ENCODE assay signal across 13 cellular contexts in the genomic region with DNA sequence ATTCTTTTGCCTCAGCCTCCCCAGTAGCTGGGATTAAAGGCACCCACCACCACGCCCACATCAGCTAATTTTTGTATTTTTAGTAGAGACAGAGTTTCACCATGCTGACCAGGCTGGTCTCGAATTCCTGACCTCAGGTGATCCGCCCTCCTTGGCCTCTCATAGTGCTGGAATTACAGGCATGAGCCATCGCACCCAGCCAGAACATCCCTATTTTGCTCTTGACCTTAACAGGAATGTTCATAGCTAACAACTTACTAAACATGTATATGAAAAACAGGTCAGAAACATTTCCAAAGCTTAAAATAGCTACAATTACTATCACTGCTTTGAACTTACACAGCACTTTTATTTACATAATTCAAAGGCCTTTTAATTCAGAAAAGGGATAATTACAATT. TPM values are rescaled to one million over a fixed set of nuclear protein-coding genes. Genes with fewer than 3 reads are reported as not detected.
DNase-seq lines count a peak whose midpoint lies in the region; ATAC-seq and TF ChIP-seq lines count a peak whose summit lies in the region.
"Had no signal": no experiment of that assay in that cellular context is flagged by ENCODE, and none has a peak within 500 bp of the region (broad histone marks: within the 10 kb centered on the region; RNA-seq: fewer than 3 reads in every experiment).

No MANE protein-coding gene starts in this region.

- H3K9me3 ChIP-seq in trophoblast cell (ENCODE audit: insufficient read depth, low read depth, low read length): no peaks in the 10 kb centered on the region
- H3K9me3 ChIP-seq: tibial nerve had no signal

- no peak overlapping the region for H3K18ac ChIP-seq in trophoblast cell (ENCODE audit: low read length)

- H4K91ac ChIP-seq in trophoblast cell (ENCODE audit: low read depth, low read length): no peak overlapping the region

- H3K4me2 ChIP-seq in trophoblast cell (ENCODE audit: low read length): no peak overlapping the region

- H3K4me1 ChIP-seq in trophoblast cell (ENCODE audit: control insufficient read depth in 1 of 2, insufficient read depth in 2 of 2, low read length in 2 of 2): peaks cover 0 to 2% of the 10 kb centered on the region in 2 experiments
- H3K4me1 ChIP-seq: tibial nerve had no signal

- H2AFZ ChIP-seq in trophoblast cell (ENCODE audit: insufficient read depth, low read length, poor library complexity): no peak overlapping the region

- no peak overlapping the region for H3K23ac ChIP-seq in trophoblast cell (ENCODE audit: low read length)

- no peaks in the 10 kb centered on the region for H3K79me1 ChIP-seq in trophoblast cell (ENCODE audit: low read length)

- no peak overlapping the region for H3K14ac ChIP-seq in trophoblast cell (ENCODE audit: low read length)

- WGBS in trophoblast cell (ENCODE audit: extremely low coverage, insufficient coverage, insufficient read length): no CpG with 5 or more reads among the region's 4 CpGs

- no peak overlapping the region for H3K4ac ChIP-seq in trophoblast cell (ENCODE audit: low read depth, low read length)

- no peak for TF ChIP-seq CTCF in fibroblast of pulmonary artery (IDR thresholded peaks at IDR 0.05; ENCODE audit: low read length, missing control alignments)

- no peak overlapping the region for H4K12ac ChIP-seq in trophoblast cell (ENCODE audit: low read depth, low read length)

- H3K4me3 ChIP-seq in fibroblast of pulmonary artery (replicated peaks; ENCODE audit: low read depth, low read length): no peak overlapping the region
- no peak overlapping the region for H3K4me3 ChIP-seq in trophoblast cell (ENCODE audit: low read depth, low read length)
- H3K4me3 ChIP-seq: tibial nerve had no signal

- DNase-seq in EL (peak; percentile 28), LHCN-M2 (ENCODE audit: low read depth) (peak; percentile 35), fibroblast of pulmonary artery (ENCODE audit: low read depth) (peak; percentile 6), trophoblast cell (peak; percentile 90 to 91), activated T-cell treated with anti-CD3 and anti-CD28 coated beads for 4 hours (no peak)
- DNase-seq in activated naive CD4-positive, alpha-beta T cell (lab: John Stamatoyannopoulos, UW): no peak
- DNase-seq: activated naive CD8-positive, alpha-beta T cell treated with anti-CD3 and anti-CD28 coated beads, Interleukin-2, amount 10 ng/mL, durations not matched to agents 7 days and 5 days; DMS79; foreskin melanocyte; NCI-H146 had no signal

- H3K36me3 ChIP-seq in trophoblast cell (ENCODE audit: control insufficient read depth in 1 of 2, insufficient read depth in 2 of 2, low read length in 2 of 2): peaks cover 6 to 14% of the 10 kb centered on the region in 2 experiments

- no peak overlapping the region for H3K9ac ChIP-seq in trophoblast cell (ENCODE audit: low read length)

- no peaks in the 10 kb centered on the region for H3K79me2 ChIP-seq in trophoblast cell (ENCODE audit: control insufficient read depth, insufficient read depth, low read length, poor library complexity)

- H2BK12ac ChIP-seq in trophoblast cell (ENCODE audit: low read length): no peak overlapping the region

- H2BK120ac ChIP-seq in trophoblast cell (ENCODE audit: insufficient read depth, low read length, poor library complexity): no peak overlapping the region

- H2BK5ac ChIP-seq in trophoblast cell (ENCODE audit: low read depth, low read length, poor library complexity): no peak overlapping the region

- H3K27ac ChIP-seq in trophoblast cell (ENCODE audit: low read depth, low read length): no peak overlapping the region
- H3K27ac ChIP-seq: tibial nerve had no signal

- H4K8ac ChIP-seq in trophoblast cell (ENCODE audit: low read depth, low read length): no peak overlapping the region

- no peaks in the 10 kb centered on the region for H3K27me3 ChIP-seq in trophoblast cell (ENCODE audit: insufficient read depth, low read length)
- H3K27me3 ChIP-seq: tibial nerve had no signal

- no peak for ATAC-seq in GM18873 (IDR thresholded peaks at IDR 0.05; ENCODE audit: low FRiP score, unreplicated experiment)
- ATAC-seq: stimulated activated memory B cell treated with anti-CD40 and anti-IgM and Interleukin-4, amounts not matched to agents 10 μg/mL and 1 μg/mL and 100 μg/mL, for 72 hours had no signal

- no peak overlapping the region for H2AK5ac ChIP-seq in trophoblast cell (ENCODE audit: low read length)

RNA-seq across cellular contexts. Expression of a gene that starts 33.7 kb away (rescaled TPM):
- 1.1 and 1.7 TPM in 2 replicates for total RNA-seq in LHCN-M2 (2014; rRNA removed)
- 143 TPM for polyA plus RNA-seq in LHCN-M2 (2012)
- polyA plus RNA-seq in trophoblast cell (2013): 68.9 TPM in 2 replicates

RNA-seq across cellular contexts. Expression of a gene that starts 36.4 kb away (rescaled TPM):
- total RNA-seq in LHCN-M2 (2014; rRNA removed): 118 and 133 TPM in 2 replicates
- polyA plus RNA-seq in LHCN-M2 (2012): 121 TPM
- polyA plus RNA-seq in trophoblast cell (2013): 247 and 254 TPM in 2 replicates

Comparison
In these comparisons a context has a peak if more than half of its experiments do, and no peak if none do; other contexts are left out.
1. DNase-seq: peak in EL (single experiment), LHCN-M2 (single experiment), fibroblast of pulmonary artery (single experiment) and trophoblast cell (2 of 2); none in activated T-cell treated with anti-CD3 and anti-CD28 coated beads for 4 hours (single experiment) and activated naive CD4-positive, alpha-beta T cell (0 of 4).